ENCODE assay signal across 1 cellular context in the genomic region with DNA sequence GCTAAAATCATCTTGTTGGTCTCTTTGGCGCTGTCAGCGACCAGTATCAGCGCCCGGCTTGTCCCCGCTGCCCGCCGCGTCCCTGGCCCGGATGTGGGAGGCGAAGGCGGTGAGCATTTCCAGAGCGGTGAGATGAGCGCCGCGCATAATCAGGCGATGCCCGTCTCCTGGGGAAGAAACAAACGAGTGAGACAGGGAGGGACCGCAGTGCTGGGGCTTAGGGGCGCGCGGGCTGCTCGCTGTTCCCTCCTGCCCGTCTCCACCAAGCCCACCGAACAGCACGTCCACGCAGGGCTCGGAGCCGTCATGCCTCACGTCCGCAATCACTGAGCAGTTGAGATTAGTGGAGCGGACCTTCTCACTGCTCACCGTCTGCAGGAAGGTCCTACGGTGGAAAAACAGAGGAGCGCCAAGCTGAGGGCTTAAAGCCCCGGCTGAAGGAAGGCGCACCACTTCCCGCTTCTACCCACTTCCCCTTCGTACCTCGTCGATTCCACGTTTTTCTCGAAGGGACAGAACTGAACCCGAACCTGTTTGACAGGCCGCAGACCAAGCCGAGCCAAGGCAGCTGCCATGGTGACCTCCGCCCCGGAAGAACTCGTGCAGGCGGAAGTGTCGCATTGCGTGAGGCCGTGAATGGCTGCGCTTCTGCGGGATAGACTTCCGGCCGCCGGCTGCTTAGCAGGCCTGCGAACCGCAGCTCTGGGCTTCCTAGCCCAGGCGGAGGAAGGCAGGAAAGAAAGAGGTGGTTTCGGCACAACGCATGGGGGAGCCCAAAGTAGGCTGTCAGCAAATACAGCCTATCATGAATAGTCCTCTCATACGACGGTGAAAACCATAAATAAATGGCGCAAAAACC.
TF ChIP-seq lines count a peak whose summit lies in the region.

A gene (minus strand): TSS at position 595 of the 859 bp plus-strand sequence. CDS start 20 bp downstream, at position 575.

TF ChIP-seq in WTC11, 78 proteins besides CTCF, POLR2A, EP300 and RAD21 (continued from another document and continues in another):
- TF ChIP-seq, protein P1, sequence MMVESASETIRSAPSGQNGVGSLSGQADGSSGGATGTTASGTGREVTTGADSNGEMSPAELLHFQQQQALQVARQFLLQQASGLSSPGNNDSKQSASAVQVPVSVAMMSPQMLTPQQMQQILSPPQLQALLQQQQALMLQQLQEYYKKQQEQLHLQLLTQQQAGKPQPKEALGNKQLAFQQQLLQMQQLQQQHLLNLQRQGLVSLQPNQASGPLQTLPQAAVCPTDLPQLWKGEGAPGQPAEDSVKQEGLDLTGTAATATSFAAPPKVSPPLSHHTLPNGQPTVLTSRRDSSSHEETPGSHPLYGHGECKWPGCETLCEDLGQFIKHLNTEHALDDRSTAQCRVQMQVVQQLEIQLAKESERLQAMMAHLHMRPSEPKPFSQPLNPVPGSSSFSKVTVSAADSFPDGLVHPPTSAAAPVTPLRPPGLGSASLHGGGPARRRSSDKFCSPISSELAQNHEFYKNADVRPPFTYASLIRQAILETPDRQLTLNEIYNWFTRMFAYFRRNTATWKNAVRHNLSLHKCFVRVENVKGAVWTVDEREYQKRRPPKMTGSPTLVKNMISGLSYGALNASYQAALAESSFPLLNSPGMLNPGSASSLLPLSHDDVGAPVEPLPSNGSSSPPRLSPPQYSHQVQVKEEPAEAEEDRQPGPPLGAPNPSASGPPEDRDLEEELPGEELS (CRISPR knock-in tag; IDR thresholded peaks at IDR 0.05), result no peak
- TF ChIP-seq, protein P2, sequence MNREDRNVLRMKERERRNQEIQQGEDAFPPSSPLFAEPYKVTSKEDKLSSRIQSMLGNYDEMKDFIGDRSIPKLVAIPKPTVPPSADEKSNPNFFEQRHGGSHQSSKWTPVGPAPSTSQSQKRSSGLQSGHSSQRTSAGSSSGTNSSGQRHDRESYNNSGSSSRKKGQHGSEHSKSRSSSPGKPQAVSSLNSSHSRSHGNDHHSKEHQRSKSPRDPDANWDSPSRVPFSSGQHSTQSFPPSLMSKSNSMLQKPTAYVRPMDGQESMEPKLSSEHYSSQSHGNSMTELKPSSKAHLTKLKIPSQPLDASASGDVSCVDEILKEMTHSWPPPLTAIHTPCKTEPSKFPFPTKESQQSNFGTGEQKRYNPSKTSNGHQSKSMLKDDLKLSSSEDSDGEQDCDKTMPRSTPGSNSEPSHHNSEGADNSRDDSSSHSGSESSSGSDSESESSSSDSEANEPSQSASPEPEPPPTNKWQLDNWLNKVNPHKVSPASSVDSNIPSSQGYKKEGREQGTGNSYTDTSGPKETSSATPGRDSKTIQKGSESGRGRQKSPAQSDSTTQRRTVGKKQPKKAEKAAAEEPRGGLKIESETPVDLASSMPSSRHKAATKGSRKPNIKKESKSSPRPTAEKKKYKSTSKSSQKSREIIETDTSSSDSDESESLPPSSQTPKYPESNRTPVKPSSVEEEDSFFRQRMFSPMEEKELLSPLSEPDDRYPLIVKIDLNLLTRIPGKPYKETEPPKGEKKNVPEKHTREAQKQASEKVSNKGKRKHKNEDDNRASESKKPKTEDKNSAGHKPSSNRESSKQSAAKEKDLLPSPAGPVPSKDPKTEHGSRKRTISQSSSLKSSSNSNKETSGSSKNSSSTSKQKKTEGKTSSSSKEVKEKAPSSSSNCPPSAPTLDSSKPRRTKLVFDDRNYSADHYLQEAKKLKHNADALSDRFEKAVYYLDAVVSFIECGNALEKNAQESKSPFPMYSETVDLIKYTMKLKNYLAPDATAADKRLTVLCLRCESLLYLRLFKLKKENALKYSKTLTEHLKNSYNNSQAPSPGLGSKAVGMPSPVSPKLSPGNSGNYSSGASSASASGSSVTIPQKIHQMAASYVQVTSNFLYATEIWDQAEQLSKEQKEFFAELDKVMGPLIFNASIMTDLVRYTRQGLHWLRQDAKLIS (CRISPR knock-in tag; IDR thresholded peaks at IDR 0.05; ENCODE audit: borderline replicate concordance), result 0 out of 2 replicates have a peak, but pooled peaks have one; percentile 64
- TF ChIP-seq, protein P3, sequence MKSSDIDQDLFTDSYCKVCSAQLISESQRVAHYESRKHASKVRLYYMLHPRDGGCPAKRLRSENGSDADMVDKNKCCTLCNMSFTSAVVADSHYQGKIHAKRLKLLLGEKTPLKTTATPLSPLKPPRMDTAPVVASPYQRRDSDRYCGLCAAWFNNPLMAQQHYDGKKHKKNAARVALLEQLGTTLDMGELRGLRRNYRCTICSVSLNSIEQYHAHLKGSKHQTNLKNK (CRISPR knock-in tag; IDR thresholded peaks at IDR 0.05), result peak; percentile 87
- TF ChIP-seq PRRX2 (CRISPR knock-in tag; IDR thresholded peaks at IDR 0.05), result no peak
- TF ChIP-seq, protein P4, sequence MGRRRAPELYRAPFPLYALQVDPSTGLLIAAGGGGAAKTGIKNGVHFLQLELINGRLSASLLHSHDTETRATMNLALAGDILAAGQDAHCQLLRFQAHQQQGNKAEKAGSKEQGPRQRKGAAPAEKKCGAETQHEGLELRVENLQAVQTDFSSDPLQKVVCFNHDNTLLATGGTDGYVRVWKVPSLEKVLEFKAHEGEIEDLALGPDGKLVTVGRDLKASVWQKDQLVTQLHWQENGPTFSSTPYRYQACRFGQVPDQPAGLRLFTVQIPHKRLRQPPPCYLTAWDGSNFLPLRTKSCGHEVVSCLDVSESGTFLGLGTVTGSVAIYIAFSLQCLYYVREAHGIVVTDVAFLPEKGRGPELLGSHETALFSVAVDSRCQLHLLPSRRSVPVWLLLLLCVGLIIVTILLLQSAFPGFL (CRISPR knock-in tag; IDR thresholded peaks at IDR 0.05; ENCODE audit: borderline replicate concordance), result peak; percentile 90; the same call in 1 of the 2 replicates
- TF ChIP-seq, protein P5, sequence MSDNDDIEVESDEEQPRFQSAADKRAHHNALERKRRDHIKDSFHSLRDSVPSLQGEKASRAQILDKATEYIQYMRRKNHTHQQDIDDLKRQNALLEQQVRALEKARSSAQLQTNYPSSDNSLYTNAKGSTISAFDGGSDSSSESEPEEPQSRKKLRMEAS (CRISPR knock-in tag; IDR thresholded peaks at IDR 0.05), result peak; percentile 46; the same call in 1 of the 2 replicates
- TF ChIP-seq, protein P6, sequence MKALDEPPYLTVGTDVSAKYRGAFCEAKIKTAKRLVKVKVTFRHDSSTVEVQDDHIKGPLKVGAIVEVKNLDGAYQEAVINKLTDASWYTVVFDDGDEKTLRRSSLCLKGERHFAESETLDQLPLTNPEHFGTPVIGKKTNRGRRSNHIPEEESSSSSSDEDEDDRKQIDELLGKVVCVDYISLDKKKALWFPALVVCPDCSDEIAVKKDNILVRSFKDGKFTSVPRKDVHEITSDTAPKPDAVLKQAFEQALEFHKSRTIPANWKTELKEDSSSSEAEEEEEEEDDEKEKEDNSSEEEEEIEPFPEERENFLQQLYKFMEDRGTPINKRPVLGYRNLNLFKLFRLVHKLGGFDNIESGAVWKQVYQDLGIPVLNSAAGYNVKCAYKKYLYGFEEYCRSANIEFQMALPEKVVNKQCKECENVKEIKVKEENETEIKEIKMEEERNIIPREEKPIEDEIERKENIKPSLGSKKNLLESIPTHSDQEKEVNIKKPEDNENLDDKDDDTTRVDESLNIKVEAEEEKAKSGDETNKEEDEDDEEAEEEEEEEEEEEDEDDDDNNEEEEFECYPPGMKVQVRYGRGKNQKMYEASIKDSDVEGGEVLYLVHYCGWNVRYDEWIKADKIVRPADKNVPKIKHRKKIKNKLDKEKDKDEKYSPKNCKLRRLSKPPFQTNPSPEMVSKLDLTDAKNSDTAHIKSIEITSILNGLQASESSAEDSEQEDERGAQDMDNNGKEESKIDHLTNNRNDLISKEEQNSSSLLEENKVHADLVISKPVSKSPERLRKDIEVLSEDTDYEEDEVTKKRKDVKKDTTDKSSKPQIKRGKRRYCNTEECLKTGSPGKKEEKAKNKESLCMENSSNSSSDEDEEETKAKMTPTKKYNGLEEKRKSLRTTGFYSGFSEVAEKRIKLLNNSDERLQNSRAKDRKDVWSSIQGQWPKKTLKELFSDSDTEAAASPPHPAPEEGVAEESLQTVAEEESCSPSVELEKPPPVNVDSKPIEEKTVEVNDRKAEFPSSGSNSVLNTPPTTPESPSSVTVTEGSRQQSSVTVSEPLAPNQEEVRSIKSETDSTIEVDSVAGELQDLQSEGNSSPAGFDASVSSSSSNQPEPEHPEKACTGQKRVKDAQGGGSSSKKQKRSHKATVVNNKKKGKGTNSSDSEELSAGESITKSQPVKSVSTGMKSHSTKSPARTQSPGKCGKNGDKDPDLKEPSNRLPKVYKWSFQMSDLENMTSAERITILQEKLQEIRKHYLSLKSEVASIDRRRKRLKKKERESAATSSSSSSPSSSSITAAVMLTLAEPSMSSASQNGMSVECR (CRISPR knock-in tag; IDR thresholded peaks at IDR 0.05; ENCODE audit: borderline replicate concordance), result peak; percentile 72; the same call in 1 of the 2 replicates
- peak; percentile 61; the same call in 1 of the 2 replicates for TF ChIP-seq RELA (CRISPR knock-in tag; IDR thresholded peaks at IDR 0.05; ENCODE audit: borderline replicate concordance)
- TF ChIP-seq EMX1 (CRISPR knock-in tag; IDR thresholded peaks at IDR 0.05), result no peak
- peak; percentile 72; the same call in 1 of the 2 replicates for TF ChIP-seq ESRRA (CRISPR knock-in tag; IDR thresholded peaks at IDR 0.05; ENCODE audit: borderline replicate concordance)
- 0 out of 2 replicates have a peak, but pooled peaks have one; percentile 45 for TF ChIP-seq MYBL2 (CRISPR knock-in tag; IDR thresholded peaks at IDR 0.05)
- peak; percentile 47; the same call in 1 of the 2 replicates for TF ChIP-seq ETV6 (CRISPR knock-in tag; IDR thresholded peaks at IDR 0.05)
- peak; percentile 91 for TF ChIP-seq ZBTB21 (CRISPR knock-in tag; IDR thresholded peaks at IDR 0.05; ENCODE audit: borderline replicate concordance)
- TF ChIP-seq ZNF121 (CRISPR knock-in tag; IDR thresholded peaks at IDR 0.05), result no peak
- TF ChIP-seq, protein P7, sequence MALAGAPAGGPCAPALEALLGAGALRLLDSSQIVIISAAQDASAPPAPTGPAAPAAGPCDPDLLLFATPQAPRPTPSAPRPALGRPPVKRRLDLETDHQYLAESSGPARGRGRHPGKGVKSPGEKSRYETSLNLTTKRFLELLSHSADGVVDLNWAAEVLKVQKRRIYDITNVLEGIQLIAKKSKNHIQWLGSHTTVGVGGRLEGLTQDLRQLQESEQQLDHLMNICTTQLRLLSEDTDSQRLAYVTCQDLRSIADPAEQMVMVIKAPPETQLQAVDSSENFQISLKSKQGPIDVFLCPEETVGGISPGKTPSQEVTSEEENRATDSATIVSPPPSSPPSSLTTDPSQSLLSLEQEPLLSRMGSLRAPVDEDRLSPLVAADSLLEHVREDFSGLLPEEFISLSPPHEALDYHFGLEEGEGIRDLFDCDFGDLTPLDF (CRISPR knock-in tag; IDR thresholded peaks at IDR 0.05), result peak; percentile 9; the same call in 1 of the 2 replicates
- TF ChIP-seq ZNF219 (CRISPR knock-in tag; IDR thresholded peaks at IDR 0.05; ENCODE audit: borderline replicate concordance), result no peak
- TF ChIP-seq SP1 (CRISPR knock-in tag; conservative IDR thresholded peaks at IDR 0.05), result peak; percentile 71; the same call in 1 of the 2 replicates
- TF ChIP-seq IRF2 (CRISPR knock-in tag; IDR thresholded peaks at IDR 0.05; ENCODE audit: borderline replicate concordance, low read depth), result no peak
- TF ChIP-seq HMGA2 (CRISPR knock-in tag; IDR thresholded peaks at IDR 0.05), result no peak
- TF ChIP-seq, protein P8, sequence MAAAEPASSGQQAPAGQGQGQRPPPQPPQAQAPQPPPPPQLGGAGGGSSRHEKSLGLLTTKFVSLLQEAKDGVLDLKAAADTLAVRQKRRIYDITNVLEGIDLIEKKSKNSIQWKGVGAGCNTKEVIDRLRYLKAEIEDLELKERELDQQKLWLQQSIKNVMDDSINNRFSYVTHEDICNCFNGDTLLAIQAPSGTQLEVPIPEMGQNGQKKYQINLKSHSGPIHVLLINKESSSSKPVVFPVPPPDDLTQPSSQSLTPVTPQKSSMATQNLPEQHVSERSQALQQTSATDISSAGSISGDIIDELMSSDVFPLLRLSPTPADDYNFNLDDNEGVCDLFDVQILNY (CRISPR knock-in tag; IDR thresholded peaks at IDR 0.05), result peak; percentile 57; the same call in 1 of the 2 replicates
- TF ChIP-seq ZNF317 (CRISPR knock-in tag; IDR thresholded peaks at IDR 0.05; ENCODE audit: borderline replicate concordance, low read depth), result no peak
- no peak for TF ChIP-seq JUN (CRISPR knock-in tag; IDR thresholded peaks at IDR 0.05)
- peak; percentile 60; the same call in 1 of the 2 replicates for TF ChIP-seq FOXP1 (CRISPR knock-in tag; IDR thresholded peaks at IDR 0.05; ENCODE audit: borderline replicate concordance)
- TF ChIP-seq ZNF416 (CRISPR knock-in tag; IDR thresholded peaks at IDR 0.05), result no peak
- peak; percentile 92; the same call in 1 of the 2 replicates for TF ChIP-seq KAT7 (CRISPR knock-in tag; IDR thresholded peaks at IDR 0.05; ENCODE audit: borderline replicate concordance)
- peak; percentile 84; the same call in 1 of the 2 replicates for TF ChIP-seq FOXK1 (CRISPR knock-in tag; IDR thresholded peaks at IDR 0.05)
- TF ChIP-seq TP53 (CRISPR knock-in tag; IDR thresholded peaks at IDR 0.05), result no peak; the same call in 1 of the 2 replicates
- peak; percentile 94 for TF ChIP-seq SMAD3 (CRISPR knock-in tag; IDR thresholded peaks at IDR 0.05; ENCODE audit: borderline replicate concordance)
- TF ChIP-seq, protein P9, sequence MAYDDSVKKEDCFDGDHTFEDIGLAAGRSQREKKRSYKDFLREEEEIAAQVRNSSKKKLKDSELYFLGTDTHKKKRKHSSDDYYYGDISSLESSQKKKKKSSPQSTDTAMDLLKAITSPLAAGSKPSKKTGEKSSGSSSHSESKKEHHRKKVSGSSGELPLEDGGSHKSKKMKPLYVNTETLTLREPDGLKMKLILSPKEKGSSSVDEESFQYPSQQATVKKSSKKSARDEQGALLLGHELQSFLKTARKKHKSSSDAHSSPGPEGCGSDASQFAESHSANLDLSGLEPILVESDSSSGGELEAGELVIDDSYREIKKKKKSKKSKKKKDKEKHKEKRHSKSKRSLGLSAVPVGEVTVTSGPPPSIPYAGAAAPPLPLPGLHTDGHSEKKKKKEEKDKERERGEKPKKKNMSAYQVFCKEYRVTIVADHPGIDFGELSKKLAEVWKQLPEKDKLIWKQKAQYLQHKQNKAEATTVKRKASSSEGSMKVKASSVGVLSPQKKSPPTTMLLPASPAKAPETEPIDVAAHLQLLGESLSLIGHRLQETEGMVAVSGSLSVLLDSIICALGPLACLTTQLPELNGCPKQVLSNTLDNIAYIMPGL (CRISPR knock-in tag; IDR thresholded peaks at IDR 0.05), result peak; percentile 50; the same call in 1 of the 2 replicates
- TF ChIP-seq, protein P10, sequence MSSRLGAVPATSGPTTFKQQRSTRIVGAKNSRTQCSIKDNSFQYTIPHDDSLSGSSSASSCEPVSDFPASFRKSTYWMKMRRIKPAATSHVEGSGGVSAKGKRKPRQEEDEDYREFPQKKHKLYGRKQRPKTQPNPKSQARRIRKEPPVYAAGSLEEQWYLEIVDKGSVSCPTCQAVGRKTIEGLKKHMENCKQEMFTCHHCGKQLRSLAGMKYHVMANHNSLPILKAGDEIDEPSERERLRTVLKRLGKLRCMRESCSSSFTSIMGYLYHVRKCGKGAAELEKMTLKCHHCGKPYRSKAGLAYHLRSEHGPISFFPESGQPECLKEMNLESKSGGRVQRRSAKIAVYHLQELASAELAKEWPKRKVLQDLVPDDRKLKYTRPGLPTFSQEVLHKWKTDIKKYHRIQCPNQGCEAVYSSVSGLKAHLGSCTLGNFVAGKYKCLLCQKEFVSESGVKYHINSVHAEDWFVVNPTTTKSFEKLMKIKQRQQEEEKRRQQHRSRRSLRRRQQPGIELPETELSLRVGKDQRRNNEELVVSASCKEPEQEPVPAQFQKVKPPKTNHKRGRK (CRISPR knock-in tag; IDR thresholded peaks at IDR 0.05; ENCODE audit: borderline replicate concordance), result no peak
- TF ChIP-seq RORB (CRISPR knock-in tag; IDR thresholded peaks at IDR 0.05), result no peak
- TF ChIP-seq NFATC4 (CRISPR knock-in tag; IDR thresholded peaks at IDR 0.05), result peak; percentile 63; the same call in 1 of the 2 replicates
- TF ChIP-seq, protein P11, sequence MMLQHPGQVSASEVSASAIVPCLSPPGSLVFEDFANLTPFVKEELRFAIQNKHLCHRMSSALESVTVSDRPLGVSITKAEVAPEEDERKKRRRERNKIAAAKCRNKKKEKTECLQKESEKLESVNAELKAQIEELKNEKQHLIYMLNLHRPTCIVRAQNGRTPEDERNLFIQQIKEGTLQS (CRISPR knock-in tag; conservative IDR thresholded peaks at IDR 0.05), result no peak
- no peak for TF ChIP-seq TCF7 (CRISPR knock-in tag; IDR thresholded peaks at IDR 0.05; ENCODE audit: low read depth)
- TF ChIP-seq NR3C1 (CRISPR knock-in tag; conservative IDR thresholded peaks at IDR 0.05; ENCODE audit: low read depth), result no peak
